35 cellular contexts compared by ENCODE assay signal in the genomic region with DNA sequence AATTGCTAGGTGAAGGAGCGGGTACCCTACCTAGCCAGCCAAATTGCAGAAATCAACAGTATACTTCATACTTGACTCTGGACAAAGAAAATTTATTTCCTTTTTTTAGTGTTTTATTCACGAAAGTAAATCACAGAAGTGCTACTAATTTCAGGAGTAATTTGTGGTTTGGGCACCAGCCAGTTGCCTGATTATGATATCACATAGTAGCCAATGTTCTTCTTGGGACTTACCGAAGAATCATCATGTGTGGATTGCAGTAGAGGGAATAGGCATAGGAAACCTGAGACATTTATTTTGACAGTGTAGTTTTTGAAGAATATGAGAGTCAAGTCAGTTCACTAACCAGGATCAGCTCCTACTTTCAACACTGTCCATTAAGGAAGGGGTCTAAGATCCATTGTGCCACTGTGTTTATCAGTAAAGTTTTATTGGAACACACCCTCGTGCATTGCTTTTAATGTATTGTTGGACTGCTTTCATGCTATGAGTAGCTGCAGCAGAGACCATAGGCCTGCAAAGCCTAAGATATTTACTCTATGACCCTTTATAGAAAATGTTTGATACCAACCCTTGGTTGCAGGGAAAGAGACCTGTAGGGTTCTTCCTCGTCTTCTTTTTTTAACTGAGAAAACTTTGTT. TPM values are rescaled to one million over a fixed set of nuclear protein-coding genes. Genes with fewer than 3 reads are reported as not detected.
A peak's percentile ranks its signal among the peaks of the same experiment; 100 is the strongest.
DNase-seq lines count a peak whose midpoint lies in the region; ATAC-seq, FAIRE-seq and TF ChIP-seq lines count a peak whose summit lies in the region.
"Had no signal": no experiment of that assay in that cellular context is flagged by ENCODE, and none has a peak within 500 bp of the region (broad histone marks: within the 10 kb centered on the region; RNA-seq: fewer than 3 reads in every experiment).

No MANE protein-coding gene starts in this region.

- no peaks in the 10 kb centered on the region for H3K36me3 ChIP-seq in bronchial epithelial cell (ENCODE audit: control insufficient read depth, insufficient read depth, low read length)
- H3K36me3 ChIP-seq: cardiac muscle cell, neutrophil, thoracic aorta, vagina had no signal

- H3K4me3 ChIP-seq in bronchial epithelial cell (ENCODE audit: low read depth, low read length), result no peak overlapping the region
- H3K4me3 ChIP-seq: A549, cardiac muscle cell, coronary artery, SK-N-MC, thoracic aorta, vagina had no signal

- CTCF ChIA-PET in activated CD8-positive, alpha-beta T cell treated with anti-CD3 and anti-CD28 coated beads for 36 hours (lab: Charles Lee), result interaction anchor here (1.1 kb wide), 1 partner anchor 68 kb away, joined by 3 read pairs; no protein-coding TSS in a partner anchor
- CTCF ChIA-PET in activated CD8-positive, alpha-beta T cell treated with anti-CD3 and anti-CD28 coated beads, Interleukin-2, amount 10 ng/mL, durations not matched to agents 7 days and 5 days (lab: Charles Lee), result interaction anchor here (0.9 kb wide), 1 partner anchor 69 kb away, joined by 4 read pairs; no protein-coding TSS in a partner anchor

- H3K36me3 Mint-ChIP-seq in activated CD8-positive, alpha-beta T cell treated with anti-CD3 and anti-CD28 coated beads for 36 hours (ENCODE audit: low read depth), result no peaks in the 10 kb centered on the region
- H3K36me3 Mint-ChIP-seq in activated CD8-positive, alpha-beta T cell treated with anti-CD3 and anti-CD28 coated beads, Interleukin-2, amount 10 ng/mL, durations not matched to agents 7 days and 5 days (ENCODE audit: low read depth), result no peaks in the 10 kb centered on the region
- no peaks in the 10 kb centered on the region for H3K36me3 Mint-ChIP-seq in progenitor cell of endocrine pancreas (ENCODE audit: insufficient read depth)
- H3K36me3 Mint-ChIP-seq: activated naive CD8-positive, alpha-beta T cell treated with anti-CD3 and anti-CD28 coated beads for 36 hours; CD8-positive, alpha-beta T cell; memory B cell had no signal

- no peaks in the 10 kb centered on the region for H3K9me3 Mint-ChIP-seq in activated CD8-positive, alpha-beta T cell treated with anti-CD3 and anti-CD28 coated beads for 36 hours
- no peaks in the 10 kb centered on the region for H3K9me3 Mint-ChIP-seq in activated CD8-positive, alpha-beta T cell treated with anti-CD3 and anti-CD28 coated beads, Interleukin-2, amount 10 ng/mL, durations not matched to agents 7 days and 5 days (ENCODE audit: insufficient read depth)
- H3K9me3 Mint-ChIP-seq in progenitor cell of endocrine pancreas (ENCODE audit: low read depth), result no peaks in the 10 kb centered on the region
- H3K9me3 Mint-ChIP-seq: activated naive CD8-positive, alpha-beta T cell treated with anti-CD3 and anti-CD28 coated beads for 36 hours; CD8-positive, alpha-beta T cell; memory B cell had no signal

- no peak overlapping the region for H3K4me3 Mint-ChIP-seq in activated CD8-positive, alpha-beta T cell treated with anti-CD3 and anti-CD28 coated beads for 36 hours
- no peak overlapping the region for H3K4me3 Mint-ChIP-seq in activated CD8-positive, alpha-beta T cell treated with anti-CD3 and anti-CD28 coated beads, Interleukin-2, amount 10 ng/mL, durations not matched to agents 7 days and 5 days
- no peak overlapping the region for H3K4me3 Mint-ChIP-seq in progenitor cell of endocrine pancreas (ENCODE audit: low read depth)
- H3K4me3 Mint-ChIP-seq: activated naive CD8-positive, alpha-beta T cell treated with anti-CD3 and anti-CD28 coated beads for 36 hours; CD8-positive, alpha-beta T cell; memory B cell had no signal

- POLR2A ChIA-PET in activated CD8-positive, alpha-beta T cell treated with anti-CD3 and anti-CD28 coated beads for 36 hours (lab: Charles Lee), result interaction anchor here (0.6 kb wide), 1 partner anchor 229 kb away, joined by 3 read pairs; no protein-coding TSS in a partner anchor
- POLR2A ChIA-PET in activated CD8-positive, alpha-beta T cell treated with anti-CD3 and anti-CD28 coated beads, Interleukin-2, amount 10 ng/mL, durations not matched to agents 7 days and 5 days (lab: Charles Lee), result no interaction called here

- ATAC-seq in activated CD8-positive, alpha-beta T cell treated with anti-CD3 and anti-CD28 coated beads for 36 hours, result no peak
- no peak for ATAC-seq in activated CD8-positive, alpha-beta T cell treated with anti-CD3 and anti-CD28 coated beads, Interleukin-2, amount 10 ng/mL, durations not matched to agents 7 days and 5 days
- ATAC-seq in HG02610 (IDR thresholded peaks at IDR 0.05; ENCODE audit: unreplicated experiment), result peak; percentile 45
- no peak for ATAC-seq in HG02588 (IDR thresholded peaks at IDR 0.05; ENCODE audit: unreplicated experiment)
- ATAC-seq in HG03280 (IDR thresholded peaks at IDR 0.05; ENCODE audit: unreplicated experiment), result no peak
- ATAC-seq: A549; CD8-positive, alpha-beta T cell; esophagus mucosa; left cardiac atrium had no signal

- DNase-seq in activated CD8-positive, alpha-beta T cell treated with anti-CD3 and anti-CD28 coated beads for 36 hours, result peak; percentile 12
- no peak for DNase-seq in activated CD8-positive, alpha-beta T cell treated with anti-CD3 and anti-CD28 coated beads, Interleukin-2, amount 10 ng/mL, durations not matched to agents 7 days and 5 days
- DNase-seq in bronchial epithelial cell (ENCODE audit: low read depth) (no peak), progenitor cell of endocrine pancreas (ENCODE audit: low spot score, unreplicated experiment) (no peak), ureter (ENCODE audit: low spot score) (no peak)
- DNase-seq: activated CD4-positive, alpha-beta T cell treated with anti-CD3 and anti-CD28 coated beads, Interleukin-2, amount 50 U/mL, for 4 hours; activated CD4-positive, CD25-positive, alpha-beta regulatory T cell; activated CD8-positive, alpha-beta memory T cell treated with anti-CD3 and anti-CD28 coated beads, Interleukin-2, amount 50 U/mL, for 4 hours; activated naive CD8-positive, alpha-beta T cell treated with anti-CD3 and anti-CD28 coated beads for 36 hours; aorta; CD8-positive, alpha-beta T cell; DMS 273 treated with DMSO at 0.1 percent for 48 hours; foreskin fibroblast; left cardiac atrium; MM.1S; NCI-H1436 treated with DMSO at 0.1 percent for 48 hours; NCI-H2107; NCI-H446; NCI-H774; OCI-M1; stimulated activated CD4-positive, alpha-beta T cell treated with anti-CD3 and anti-CD28 coated beads, Interleukin-4, amount 100 ng/mL, for 4 hours; stimulated activated naive CD4-positive, alpha-beta T cell treated with Interleukin-2 at 50 U/mL for 16 hours had no signal

- H3K27me3 ChIP-seq in bronchial epithelial cell (ENCODE audit: control insufficient read depth, insufficient read depth, low read length), result no peaks in the 10 kb centered on the region
- H3K27me3 ChIP-seq: cardiac muscle cell, neutrophil, vagina had no signal

- no peaks in the 10 kb centered on the region for H3K27me3 Mint-ChIP-seq in activated CD8-positive, alpha-beta T cell treated with anti-CD3 and anti-CD28 coated beads for 36 hours
- no peaks in the 10 kb centered on the region for H3K27me3 Mint-ChIP-seq in activated CD8-positive, alpha-beta T cell treated with anti-CD3 and anti-CD28 coated beads, Interleukin-2, amount 10 ng/mL, durations not matched to agents 7 days and 5 days (ENCODE audit: low read depth)
- no peaks in the 10 kb centered on the region for H3K27me3 Mint-ChIP-seq in progenitor cell of endocrine pancreas
- H3K27me3 Mint-ChIP-seq: activated naive CD8-positive, alpha-beta T cell treated with anti-CD3 and anti-CD28 coated beads for 36 hours had no signal

- intact Hi-C loops in activated CD8-positive, alpha-beta T cell treated with anti-CD3 and anti-CD28 coated beads for 36 hours (cut with micrococcal nuclease), result no loop called here

- peak; percentile 58 for FAIRE-seq in bronchial epithelial cell (lab: Jason Lieb, UNC)
- FAIRE-seq: A549, H1 had no signal

- H3K27ac Mint-ChIP-seq in activated CD8-positive, alpha-beta T cell treated with anti-CD3 and anti-CD28 coated beads for 36 hours, result no peak overlapping the region
- H3K27ac Mint-ChIP-seq in activated CD8-positive, alpha-beta T cell treated with anti-CD3 and anti-CD28 coated beads, Interleukin-2, amount 10 ng/mL, durations not matched to agents 7 days and 5 days, result no peak overlapping the region
- no peak overlapping the region for H3K27ac Mint-ChIP-seq in progenitor cell of endocrine pancreas
- H3K27ac Mint-ChIP-seq: activated naive CD8-positive, alpha-beta T cell treated with anti-CD3 and anti-CD28 coated beads for 36 hours; CD8-positive, alpha-beta T cell; memory B cell had no signal

- H3K4me1 Mint-ChIP-seq in activated CD8-positive, alpha-beta T cell treated with anti-CD3 and anti-CD28 coated beads for 36 hours (ENCODE audit: low read depth), result no peaks in the 10 kb centered on the region
- no peaks in the 10 kb centered on the region for H3K4me1 Mint-ChIP-seq in activated CD8-positive, alpha-beta T cell treated with anti-CD3 and anti-CD28 coated beads, Interleukin-2, amount 10 ng/mL, durations not matched to agents 7 days and 5 days (ENCODE audit: low read depth)
- H3K4me1 Mint-ChIP-seq in progenitor cell of endocrine pancreas (ENCODE audit: low read depth), result peaks cover 11% of the 10 kb centered on the region
- H3K4me1 Mint-ChIP-seq: memory B cell had no signal

- no peak for TF ChIP-seq CTCF in activated CD8-positive, alpha-beta T cell treated with anti-CD3 and anti-CD28 coated beads for 36 hours (IDR thresholded peaks at IDR 0.05)
- TF ChIP-seq CTCF in bronchial epithelial cell (IDR thresholded peaks at IDR 0.05; ENCODE audit: insufficient read depth, low read length, severe bottlenecking) (no peak), progenitor cell of endocrine pancreas (IDR thresholded peaks at IDR 0.05; ENCODE audit: unreplicated experiment) (no peak)

RNA-seq across cellular contexts. Expression of gene TNFRSF11A, which starts 32.1 kb away (rescaled TPM):
- 1 to 10 TPM; 7.3 to 8.0 TPM for total RNA-seq in activated CD8-positive, alpha-beta T cell treated with anti-CD3 and anti-CD28 coated beads for 36 hours
- total RNA-seq in activated CD8-positive, alpha-beta T cell treated with anti-CD3 and anti-CD28 coated beads, Interleukin-2, amount 10 ng/mL, durations not matched to agents 7 days and 5 days, result 1 to 10 TPM; 4.0 to 4.3 TPM
- under 0.01 and 1.2 TPM in 2 replicates for total RNA-seq in bronchial epithelial cell
- 0.43 and 0.64 TPM in 2 replicates for total RNA-seq in progenitor cell of endocrine pancreas
- 6.5 TPM for total RNA-seq in ureter
